8 cellular contexts compared by ENCODE assay signal in genomic region chr4:86935833-86936721, GRCh38. TPM values are rescaled to one million over a fixed set of nuclear protein-coding genes. Genes with fewer than 3 reads are reported as not detected.
DNase-seq lines count a peak whose midpoint lies in the region; ATAC-seq and TF ChIP-seq lines count a peak whose summit lies in the region.

No MANE protein-coding gene starts in this region.

- H3K4me3 ChIP-seq in lower leg skin (ENCODE audit: low read depth, poor library complexity, severe bottlenecking), result peak overlapping the region; percentile 88

- peak; percentile 41 for TF ChIP-seq CTCF in GM13977 (IDR thresholded peaks at IDR 0.05; ENCODE audit: extremely low read depth, insufficient read depth, missing control alignments)
- TF ChIP-seq CTCF in lower leg skin (IDR thresholded peaks at IDR 0.05), result no peak

- peak; percentile 29 for ATAC-seq in HG02588 (IDR thresholded peaks at IDR 0.05; ENCODE audit: unreplicated experiment)

- peaks cover 24% of the 10 kb centered on the region for H3K36me3 Mint-ChIP-seq in dendritic cell treated with granulocyte-macrophage colony-stimulating factor and Interleukin-4, amounts not matched to agents 40 ng/mL and 50 ng/mL, for 4 days (ENCODE audit: low read depth)

- in situ Hi-C loops in GM13977 (cut with MboI; ENCODE audit: low pct_unique_long_range_greater_than_20kb, low sequenced_read_pairs, unreplicated experiment), result no loop called here

- peaks cover 48% of the 10 kb centered on the region for H3K4me1 Mint-ChIP-seq in dendritic cell treated with granulocyte-macrophage colony-stimulating factor and Interleukin-4, amounts not matched to agents 40 ng/mL and 50 ng/mL, for 4 days (ENCODE audit: low read depth)

- intact Hi-C loops in dendritic cell treated with granulocyte-macrophage colony-stimulating factor and Interleukin-4, amounts not matched to agents 40 ng/mL and 50 ng/mL, for 4 days (cut with micrococcal nuclease), result loop anchor here (1.0 to 2.0 kb wide), 2 partner anchors 45 to 70 kb away; no protein-coding TSS in a partner anchor
- intact Hi-C loops in lower leg skin (cut with DNase I; ENCODE audit: low total_unique reads), result loop anchor here (5.0 kb wide), 1 partner anchor 71 kb away; no protein-coding TSS in a partner anchor

- peak; percentile 83 for DNase-seq in GM13977 (ENCODE audit: low spot score)
- DNase-seq in NCI-H2029 treated with DMSO at 0.1 percent for 48 hours (lab: John Stamatoyannopoulos, UW), result peak; percentile 21
- DNase-seq in activated CD4-positive, alpha-beta T cell treated with anti-CD3 and anti-CD28 coated beads for 4 hours, result peak; percentile 75 to 80
- DNase-seq in lower leg skin (ENCODE audit: low spot score in 2 of 2), result peak; percentile 80 to 94
- peak; percentile 50 to 68 (median 67) for DNase-seq in stimulated activated CD4-positive, alpha-beta T cell treated with anti-CD3 and anti-CD28 coated beads, TNF-alpha, amount 100 ng/mL, for 48 hours (ENCODE audit: low read depth in 3 of 3)
- DNase-seq in OCI-M2 (lab: John Stamatoyannopoulos, UW; ENCODE audit: unreplicated experiment), result no peak

- peak overlapping the region; percentile 97 for H3K4me3 Mint-ChIP-seq in dendritic cell treated with granulocyte-macrophage colony-stimulating factor and Interleukin-4, amounts not matched to agents 40 ng/mL and 50 ng/mL, for 4 days

- H3K27ac Mint-ChIP-seq in dendritic cell treated with granulocyte-macrophage colony-stimulating factor and Interleukin-4, amounts not matched to agents 40 ng/mL and 50 ng/mL, for 4 days, result peak overlapping the region; percentile 95

- TF ChIP-seq POLR2A in lower leg skin (IDR thresholded peaks at IDR 0.05), result no peak

- WGBS in lower leg skin, 2 donors, result 6 to 7% methylated on average over 36 of the region's 36 CpGs

- no peaks in the 10 kb centered on the region for H3K9me3 Mint-ChIP-seq in dendritic cell treated with granulocyte-macrophage colony-stimulating factor and Interleukin-4, amounts not matched to agents 40 ng/mL and 50 ng/mL, for 4 days

- H3K27me3 Mint-ChIP-seq in dendritic cell treated with granulocyte-macrophage colony-stimulating factor and Interleukin-4, amounts not matched to agents 40 ng/mL and 50 ng/mL, for 4 days, result no peaks in the 10 kb centered on the region

RNA-seq across cellular contexts. Expression of gene AFF1, which starts 1.3 kb away (rescaled TPM):
- total RNA-seq in lower leg skin, result 100 to 1,000 TPM in 1 of 4 donors, 10 to 100 TPM in 3; 58.1 to 107 (median 71.2) TPM

RNA-seq across cellular contexts. Expression of gene C4orf36, which starts 43.9 kb away (rescaled TPM):
- total RNA-seq in lower leg skin, result 1 to 10 TPM in 3 of 4 donors, not detected in 1; 2.8 to 4.7 (median 3.4) TPM
